19 cellular contexts compared by ENCODE assay signal in the genomic region with DNA sequence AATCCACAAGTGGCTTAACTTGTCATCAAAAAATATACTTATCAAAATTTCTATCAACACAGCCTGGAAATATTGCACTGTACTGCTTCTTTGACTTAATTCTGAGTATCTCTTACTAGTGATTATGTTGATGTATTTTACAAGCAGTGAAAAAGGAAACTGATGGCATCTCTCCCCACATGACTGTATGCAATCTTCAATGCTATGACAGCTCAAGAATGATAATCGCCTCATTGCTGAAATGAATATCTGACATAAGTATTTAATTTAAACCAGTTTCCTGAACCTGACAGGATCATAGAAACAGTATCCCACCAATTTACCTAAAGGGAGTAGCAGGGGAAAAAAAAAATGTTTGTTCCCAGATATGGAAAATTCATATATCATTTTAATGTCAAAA.
A peak's percentile ranks its signal among the peaks of the same experiment; 100 is the strongest.
DNase-seq lines count a peak whose midpoint lies in the region; ATAC-seq and TF ChIP-seq lines count a peak whose summit lies in the region.
"Had no signal": no experiment of that assay in that cellular context is flagged by ENCODE, and none has a peak within 500 bp of the region (broad histone marks: within the 10 kb centered on the region; RNA-seq: fewer than 3 reads in every experiment).

No MANE protein-coding gene starts in this region.

- H3K36me3 ChIP-seq in A673 (ENCODE audit: insufficient read depth, low read length, poor library complexity, severe bottlenecking) (no peaks in the 10 kb centered on the region), Loucy (ENCODE audit: insufficient read depth, low read length) (peaks cover 22% of the 10 kb centered on the region; the same call in 1 of the 2 replicates), neural progenitor cell (no peaks in the 10 kb centered on the region)

- POLR2A ChIA-PET in A673 (lab: Charles Lee; ENCODE audit: low non-redundant PET): no interaction called here

- H3K9me3 Mint-ChIP-seq in neural progenitor cell: peaks cover 4% of the 10 kb centered on the region

- H3K4me1 ChIP-seq in A673 (ENCODE audit: insufficient read depth, low read length, poor library complexity, severe bottlenecking) (peaks cover 45% of the 10 kb centered on the region), Loucy (ENCODE audit: insufficient read depth, low read length, poor library complexity, severe bottlenecking) (peaks cover 5% of the 10 kb centered on the region), neural progenitor cell (no peaks in the 10 kb centered on the region)
- H3K4me1 ChIP-seq: A549 had no signal

- no peaks in the 10 kb centered on the region for H3K9me2 ChIP-seq in Loucy (replicated peaks; ENCODE audit: low read depth, low read length)

- CTCF ChIA-PET in A673 (lab: Charles Lee): no interaction called here

- H2AFZ ChIP-seq in Loucy (ENCODE audit: low read length): no peak overlapping the region
- H2AFZ ChIP-seq in neural progenitor cell (replicated peaks): no peak overlapping the region

- H3K4me1 Mint-ChIP-seq in neural progenitor cell: peaks cover 2% of the 10 kb centered on the region

- DNase-seq in A673 (ENCODE audit: low spot score) (peak; percentile 58), NCI-H82 treated with DMSO at 0.1 percent for 48 hours (lab: John Stamatoyannopoulos, UW; ENCODE audit: unreplicated experiment) (peak; percentile 56), neural progenitor cell (ENCODE audit: low spot score) (no peak), HCEC 1CT (no peak)
- DNase-seq: 8988T; C1 segment of cervical spinal cord; Calu3; CD4-positive, alpha-beta memory T cell; COR-L47; DMS79; EL; GDM1; GOT3; H7 had no signal

- no TSS peak for BruUV-seq in A673 (replicated peaks; lab: Mats Ljungman, UMichigan)

- H3K9ac ChIP-seq in Loucy (ENCODE audit: low read depth, low read length, poor library complexity, severe bottlenecking) (no peak overlapping the region), neural progenitor cell (no peak overlapping the region)

- H3K79me2 ChIP-seq in Loucy (ENCODE audit: insufficient read depth, low read length): no peaks in the 10 kb centered on the region
- no peaks in the 10 kb centered on the region for H3K79me2 ChIP-seq in neural progenitor cell (ENCODE audit: low read depth)

- H3K27me3 Mint-ChIP-seq in neural progenitor cell (ENCODE audit: insufficient read depth, low read depth): peaks cover 2% of the 10 kb centered on the region
- H3K27me3 Mint-ChIP-seq: CD4-positive, alpha-beta memory T cell had no signal

- no peaks in the 10 kb centered on the region for H3F3A ChIP-seq in Loucy (ENCODE audit: low read depth)
- H3F3A ChIP-seq in neural progenitor cell (ENCODE audit: low read depth): no peaks in the 10 kb centered on the region

- H4K20me1 ChIP-seq in Loucy (ENCODE audit: insufficient read depth, low read length, poor library complexity, severe bottlenecking): no peaks in the 10 kb centered on the region
- no peaks in the 10 kb centered on the region for H4K20me1 ChIP-seq in neural progenitor cell (ENCODE audit: low read depth)

- H3K4me3 Mint-ChIP-seq in neural progenitor cell: no peak overlapping the region
- H3K4me3 Mint-ChIP-seq: CD4-positive, alpha-beta memory T cell had no signal

- intact Hi-C loops in A673 (cut with micrococcal nuclease; ENCODE audit: unreplicated experiment): no loop called here

- H3K36me3 Mint-ChIP-seq in neural progenitor cell: no peaks in the 10 kb centered on the region

- H3K27me3 ChIP-seq in A673 (replicated peaks; ENCODE audit: insufficient read depth, low read depth, low read length, poor library complexity) (no peaks in the 10 kb centered on the region), Loucy (ENCODE audit: insufficient read depth, low read length, poor library complexity, severe bottlenecking) (no peaks in the 10 kb centered on the region), neural progenitor cell (no peaks in the 10 kb centered on the region)

- H3K27ac Mint-ChIP-seq in neural progenitor cell: no peak overlapping the region
- H3K27ac Mint-ChIP-seq: CD4-positive, alpha-beta memory T cell had no signal

- H3K4me3 ChIP-seq in A673 (ENCODE audit: low read depth, low read length, poor library complexity, severe bottlenecking) (no peak overlapping the region), Loucy (ENCODE audit: low read length, poor library complexity, severe bottlenecking) (no peak overlapping the region), neural progenitor cell (no peak overlapping the region)
- H3K4me3 ChIP-seq: A549, GM12878 had no signal

- TF ChIP-seq CTCF in A673 (conservative IDR thresholded peaks at IDR 0.05; ENCODE audit: low read depth, low read length) (no peak), Loucy (conservative IDR thresholded peaks at IDR 0.05; ENCODE audit: low read length) (no peak), neural progenitor cell (IDR thresholded peaks at IDR 0.05) (no peak)

- H3K9me3 ChIP-seq in A673 (ENCODE audit: low read depth, low read length, poor library complexity, severe bottlenecking): no peaks in the 10 kb centered on the region
- H3K9me3 ChIP-seq in Loucy (ENCODE audit: insufficient read depth, low read depth, low read length): peaks cover 15% of the 10 kb centered on the region; the same call in 1 of the 2 replicates
- H3K9me3 ChIP-seq in neural progenitor cell (ENCODE audit: low read depth): no peaks in the 10 kb centered on the region
- H3K9me3 ChIP-seq: A549 had no signal

- H3K27ac ChIP-seq in A673 (ENCODE audit: low read depth, low read length, poor library complexity, severe bottlenecking): no peak overlapping the region
- no peak overlapping the region for H3K27ac ChIP-seq in neural progenitor cell
- H3K27ac ChIP-seq: A549 had no signal

- H3K4me2 ChIP-seq in Loucy (ENCODE audit: low read depth, low read length, poor library complexity, severe bottlenecking) (peak overlapping the region; percentile 14), neural progenitor cell (no peak overlapping the region)
- H3K4me2 ChIP-seq: A549 had no signal

- ATAC-seq in GM19023 (IDR thresholded peaks at IDR 0.05; ENCODE audit: unreplicated experiment): no peak
- ATAC-seq: A549, GM12878, HCT116 had no signal

Comparison
In these comparisons a context has a peak if more than half of its experiments do, and no peak if none do; other contexts are left out.
1. DNase-seq: peak in A673 (single experiment) and NCI-H82 treated with DMSO at 0.1 percent for 48 hours (single experiment); none in neural progenitor cell (single experiment) and HCEC 1CT (single experiment).